11 cellular contexts compared by ENCODE assay signal in the genomic region with DNA sequence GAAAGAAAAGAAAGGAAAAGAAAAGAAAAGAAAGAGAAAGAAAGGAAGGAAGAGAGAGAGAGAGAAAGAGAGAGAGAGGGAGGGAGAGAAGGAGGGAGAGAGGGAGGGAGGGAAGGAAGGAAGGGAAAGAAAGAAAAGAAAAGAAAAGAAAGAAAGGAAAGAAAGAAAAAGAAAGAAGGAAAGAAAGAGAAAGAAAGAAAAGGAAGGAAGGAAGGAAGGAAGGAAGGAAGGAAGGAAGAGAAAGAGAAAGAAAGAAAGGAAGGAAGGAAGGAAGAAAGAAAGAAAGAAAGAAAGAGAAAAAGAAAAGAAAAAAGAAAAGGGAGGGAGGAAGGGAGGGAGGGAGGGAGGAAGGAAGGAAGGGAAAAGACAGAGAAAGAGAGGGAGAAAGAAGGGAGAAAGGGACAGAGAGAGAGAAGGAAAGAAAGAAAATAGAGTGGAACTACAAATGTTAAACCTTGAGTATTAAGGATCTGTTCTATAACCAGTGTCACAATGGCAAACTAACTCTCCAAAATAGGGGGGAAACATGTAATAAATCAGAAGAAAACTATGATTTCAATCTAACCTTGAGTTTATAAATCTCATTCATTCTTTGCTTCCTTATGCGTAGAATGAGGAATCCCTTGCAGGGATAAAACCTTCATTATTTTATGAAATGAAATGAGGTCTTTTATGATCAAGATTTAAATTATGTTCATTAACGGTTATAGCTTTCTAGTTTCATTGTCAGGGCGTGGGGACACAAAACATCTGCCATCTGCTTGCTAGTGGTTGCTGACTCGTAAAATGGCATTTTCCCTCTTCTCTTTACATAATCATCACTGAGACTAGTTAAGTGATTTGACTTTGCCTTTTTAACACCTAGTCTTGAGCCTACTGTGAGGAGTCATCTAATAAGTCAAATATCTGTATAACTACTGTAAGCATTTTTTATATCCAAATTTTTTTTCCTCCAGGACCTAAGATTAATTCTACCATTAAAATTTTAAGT. TPM values are rescaled to one million over a fixed set of nuclear protein-coding genes. Genes with fewer than 3 reads are reported as not detected.
A peak's percentile ranks its signal among the peaks of the same experiment; 100 is the strongest.
DNase-seq lines count a peak whose midpoint lies in the region; ATAC-seq and TF ChIP-seq lines count a peak whose summit lies in the region.
"Had no signal": no experiment of that assay in that cellular context is flagged by ENCODE, and none has a peak within 500 bp of the region (broad histone marks: within the 10 kb centered on the region; RNA-seq: fewer than 3 reads in every experiment).

No MANE protein-coding gene starts in this region.

- H3K4me1 Mint-ChIP-seq in memory B cell, result peaks cover 15% of the 10 kb centered on the region

- peak; percentile 47 for ATAC-seq in HG03354 (IDR thresholded peaks at IDR 0.05; ENCODE audit: poor library complexity, severe bottlenecking, unreplicated experiment)
- ATAC-seq in SK-N-SH treated with all-trans-retinoic acid at 6 μM for 48 hours, result peak; percentile 31; the same call in 2 of the 3 replicates
- no peak for ATAC-seq in memory B cell (ENCODE audit: low read depth)
- ATAC-seq in GM21825 (IDR thresholded peaks at IDR 0.05; ENCODE audit: unreplicated experiment), result no peak

- 62 to 66% methylated on average over 4 of the region's 4 CpGs for WGBS in lower leg skin, 2 donors

- no peak for TF ChIP-seq POLR2A in lower leg skin (IDR thresholded peaks at IDR 0.05)

- peak; percentile 7 for DNase-seq in DMS79 treated with DMSO at 0.1 percent for 48 hours (lab: John Stamatoyannopoulos, UW)
- DNase-seq in DMS79 (lab: John Stamatoyannopoulos, UW), result no peak
- DNase-seq in memory B cell (ENCODE audit: low spot score in 2 of 2), result no peak
- no peak for DNase-seq in lower leg skin (ENCODE audit: low spot score in 2 of 2)
- DNase-seq in GM19240 (ENCODE audit: insufficient read length, low spot score), result no peak
- DNase-seq: caudate nucleus, retina had no signal

- H3K27ac Mint-ChIP-seq in memory B cell, result peak overlapping the region; percentile 52
- H3K27ac Mint-ChIP-seq: T-helper 1 cell treated with Interleukin-12 subunit alpha and Interleukin-12 subunit beta and Interleukin-4 antibody, amounts not matched to agents 30 μg/mL and 1 μg/mL, for 36 hours had no signal

- no peaks in the 10 kb centered on the region for H3K36me3 Mint-ChIP-seq in memory B cell

- TF ChIP-seq CTCF in lower leg skin (IDR thresholded peaks at IDR 0.05), result no peak

- H3K9me3 Mint-ChIP-seq in memory B cell, result no peaks in the 10 kb centered on the region

- no peak overlapping the region for H3K4me3 Mint-ChIP-seq in memory B cell
- H3K4me3 Mint-ChIP-seq: T-helper 1 cell treated with Interleukin-12 subunit alpha and Interleukin-12 subunit beta and Interleukin-4 antibody, amounts not matched to agents 30 μg/mL and 1 μg/mL, for 36 hours had no signal

- peaks cover 2% of the 10 kb centered on the region for H3K27me3 Mint-ChIP-seq in memory B cell

- intact Hi-C loops in lower leg skin (cut with DNase I; ENCODE audit: low total_unique reads), result no loop called here

- no peak overlapping the region for H3K4me3 ChIP-seq in lower leg skin (ENCODE audit: low read depth, poor library complexity, severe bottlenecking)

TF ChIP-seq in SK-N-SH treated with all-trans-retinoic acid at 6 μM for 48 hours, 23 proteins besides CTCF, POLR2A, EP300 and RAD21:
- TF ChIP-seq, protein P1, sequence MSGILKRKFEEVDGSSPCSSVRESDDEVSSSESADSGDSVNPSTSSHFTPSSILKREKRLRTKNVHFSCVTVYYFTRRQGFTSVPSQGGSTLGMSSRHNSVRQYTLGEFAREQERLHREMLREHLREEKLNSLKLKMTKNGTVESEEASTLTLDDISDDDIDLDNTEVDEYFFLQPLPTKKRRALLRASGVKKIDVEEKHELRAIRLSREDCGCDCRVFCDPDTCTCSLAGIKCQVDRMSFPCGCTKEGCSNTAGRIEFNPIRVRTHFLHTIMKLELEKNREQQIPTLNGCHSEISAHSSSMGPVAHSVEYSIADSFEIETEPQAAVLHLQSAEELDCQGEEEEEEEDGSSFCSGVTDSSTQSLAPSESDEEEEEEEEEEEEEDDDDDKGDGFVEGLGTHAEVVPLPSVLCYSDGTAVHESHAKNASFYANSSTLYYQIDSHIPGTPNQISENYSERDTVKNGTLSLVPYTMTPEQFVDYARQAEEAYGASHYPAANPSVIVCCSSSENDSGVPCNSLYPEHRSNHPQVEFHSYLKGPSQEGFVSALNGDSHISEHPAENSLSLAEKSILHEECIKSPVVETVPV (CRISPR knock-in tag; IDR thresholded peaks at IDR 0.05), result no peak
- TF ChIP-seq, protein P2, sequence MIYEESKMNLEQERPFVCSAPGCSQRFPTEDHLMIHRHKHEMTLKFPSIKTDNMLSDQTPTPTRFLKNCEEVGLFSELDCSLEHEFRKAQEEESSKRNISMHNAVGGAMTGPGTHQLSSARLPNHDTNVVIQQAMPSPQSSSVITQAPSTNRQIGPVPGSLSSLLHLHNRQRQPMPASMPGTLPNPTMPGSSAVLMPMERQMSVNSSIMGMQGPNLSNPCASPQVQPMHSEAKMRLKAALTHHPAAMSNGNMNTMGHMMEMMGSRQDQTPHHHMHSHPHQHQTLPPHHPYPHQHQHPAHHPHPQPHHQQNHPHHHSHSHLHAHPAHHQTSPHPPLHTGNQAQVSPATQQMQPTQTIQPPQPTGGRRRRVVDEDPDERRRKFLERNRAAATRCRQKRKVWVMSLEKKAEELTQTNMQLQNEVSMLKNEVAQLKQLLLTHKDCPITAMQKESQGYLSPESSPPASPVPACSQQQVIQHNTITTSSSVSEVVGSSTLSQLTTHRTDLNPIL (CRISPR knock-in tag; IDR thresholded peaks at IDR 0.05; ENCODE audit: low read depth), result no peak
- TF ChIP-seq TOX (CRISPR knock-in tag; IDR thresholded peaks at IDR 0.05; ENCODE audit: borderline replicate concordance), result no peak
- no peak for TF ChIP-seq ZFP3 (CRISPR knock-in tag; IDR thresholded peaks at IDR 0.05)
- TF ChIP-seq RARB (CRISPR knock-in tag; IDR thresholded peaks at IDR 0.05), result no peak
- no peak for TF ChIP-seq PPARA (CRISPR knock-in tag; IDR thresholded peaks at IDR 0.05; ENCODE audit: borderline replicate concordance)
- no peak for TF ChIP-seq PATZ1 (CRISPR knock-in tag; IDR thresholded peaks at IDR 0.05; ENCODE audit: borderline replicate concordance)
- TF ChIP-seq, protein P3, sequence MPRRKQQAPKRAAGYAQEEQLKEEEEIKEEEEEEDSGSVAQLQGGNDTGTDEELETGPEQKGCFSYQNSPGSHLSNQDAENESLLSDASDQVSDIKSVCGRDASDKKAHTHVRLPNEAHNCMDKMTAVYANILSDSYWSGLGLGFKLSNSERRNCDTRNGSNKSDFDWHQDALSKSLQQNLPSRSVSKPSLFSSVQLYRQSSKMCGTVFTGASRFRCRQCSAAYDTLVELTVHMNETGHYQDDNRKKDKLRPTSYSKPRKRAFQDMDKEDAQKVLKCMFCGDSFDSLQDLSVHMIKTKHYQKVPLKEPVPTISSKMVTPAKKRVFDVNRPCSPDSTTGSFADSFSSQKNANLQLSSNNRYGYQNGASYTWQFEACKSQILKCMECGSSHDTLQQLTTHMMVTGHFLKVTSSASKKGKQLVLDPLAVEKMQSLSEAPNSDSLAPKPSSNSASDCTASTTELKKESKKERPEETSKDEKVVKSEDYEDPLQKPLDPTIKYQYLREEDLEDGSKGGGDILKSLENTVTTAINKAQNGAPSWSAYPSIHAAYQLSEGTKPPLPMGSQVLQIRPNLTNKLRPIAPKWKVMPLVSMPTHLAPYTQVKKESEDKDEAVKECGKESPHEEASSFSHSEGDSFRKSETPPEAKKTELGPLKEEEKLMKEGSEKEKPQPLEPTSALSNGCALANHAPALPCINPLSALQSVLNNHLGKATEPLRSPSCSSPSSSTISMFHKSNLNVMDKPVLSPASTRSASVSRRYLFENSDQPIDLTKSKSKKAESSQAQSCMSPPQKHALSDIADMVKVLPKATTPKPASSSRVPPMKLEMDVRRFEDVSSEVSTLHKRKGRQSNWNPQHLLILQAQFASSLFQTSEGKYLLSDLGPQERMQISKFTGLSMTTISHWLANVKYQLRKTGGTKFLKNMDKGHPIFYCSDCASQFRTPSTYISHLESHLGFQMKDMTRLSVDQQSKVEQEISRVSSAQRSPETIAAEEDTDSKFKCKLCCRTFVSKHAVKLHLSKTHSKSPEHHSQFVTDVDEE (CRISPR knock-in tag; IDR thresholded peaks at IDR 0.05), result no peak
- TF ChIP-seq TCF4 (CRISPR knock-in tag; IDR thresholded peaks at IDR 0.05; ENCODE audit: borderline replicate concordance), result no peak
- no peak for TF ChIP-seq GLIS3 (CRISPR knock-in tag; IDR thresholded peaks at IDR 0.05)
- no peak for TF ChIP-seq ZNF70 (CRISPR knock-in tag; IDR thresholded peaks at IDR 0.05)
- TF ChIP-seq CSDC2 (CRISPR knock-in tag; IDR thresholded peaks at IDR 0.05), result no peak
- no peak for TF ChIP-seq ISL1 (CRISPR knock-in tag; IDR thresholded peaks at IDR 0.05)
- TF ChIP-seq BACH2 (CRISPR knock-in tag; IDR thresholded peaks at IDR 0.05; ENCODE audit: borderline replicate concordance), result no peak
- TF ChIP-seq ZNF8 (CRISPR knock-in tag; IDR thresholded peaks at IDR 0.05), result no peak
- TF ChIP-seq ZC3H10 (CRISPR knock-in tag; IDR thresholded peaks at IDR 0.05), result no peak
- TF ChIP-seq ARNTL (CRISPR knock-in tag; IDR thresholded peaks at IDR 0.05; ENCODE audit: borderline replicate concordance, low read depth), result no peak

RNA-seq across cellular contexts. Expression of gene RAD23B, which starts 40.7 kb away (rescaled TPM):
- total RNA-seq in lower leg skin, result 100 to 1,000 TPM in 3 of 4 donors, 10 to 100 TPM in 1; 88.6 to 136 (median 114) TPM

Comparison
In these comparisons a context has a peak if more than half of its experiments do, and no peak if none do; other contexts are left out.
1. ATAC-seq: peak in HG03354 (single experiment) and SK-N-SH treated with all-trans-retinoic acid at 6 μM for 48 hours (single experiment); none in memory B cell (single experiment) and GM21825 (single experiment).